In the genomic region with DNA sequence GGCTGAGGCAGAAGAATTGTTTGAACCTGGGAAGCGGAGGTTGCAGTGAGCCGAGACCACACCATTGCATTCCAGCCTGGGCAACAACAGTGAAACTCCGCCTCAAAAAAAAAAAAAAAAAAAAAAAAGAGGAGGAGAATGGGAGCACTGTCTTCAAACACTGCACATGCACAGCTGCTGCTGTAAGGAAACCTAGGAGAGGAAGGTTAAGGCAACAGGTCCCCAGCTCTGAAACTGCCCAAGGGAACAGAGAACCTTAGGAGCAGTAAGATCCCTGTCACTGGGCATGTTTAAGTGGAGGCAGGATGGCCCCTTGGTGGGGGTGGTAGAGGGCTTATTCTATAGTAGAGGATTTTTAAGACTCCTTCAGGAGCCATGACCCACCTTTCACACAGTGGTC, we compare ENCODE assay signal across 1 cellular context.
TF ChIP-seq lines count a peak whose summit lies in the region.

No MANE protein-coding gene starts in this region.

TF ChIP-seq in HEK293, 187 proteins besides CTCF, POLR2A, EP300 and RAD21 (continued from another document):
- TF ChIP-seq, protein P1, sequence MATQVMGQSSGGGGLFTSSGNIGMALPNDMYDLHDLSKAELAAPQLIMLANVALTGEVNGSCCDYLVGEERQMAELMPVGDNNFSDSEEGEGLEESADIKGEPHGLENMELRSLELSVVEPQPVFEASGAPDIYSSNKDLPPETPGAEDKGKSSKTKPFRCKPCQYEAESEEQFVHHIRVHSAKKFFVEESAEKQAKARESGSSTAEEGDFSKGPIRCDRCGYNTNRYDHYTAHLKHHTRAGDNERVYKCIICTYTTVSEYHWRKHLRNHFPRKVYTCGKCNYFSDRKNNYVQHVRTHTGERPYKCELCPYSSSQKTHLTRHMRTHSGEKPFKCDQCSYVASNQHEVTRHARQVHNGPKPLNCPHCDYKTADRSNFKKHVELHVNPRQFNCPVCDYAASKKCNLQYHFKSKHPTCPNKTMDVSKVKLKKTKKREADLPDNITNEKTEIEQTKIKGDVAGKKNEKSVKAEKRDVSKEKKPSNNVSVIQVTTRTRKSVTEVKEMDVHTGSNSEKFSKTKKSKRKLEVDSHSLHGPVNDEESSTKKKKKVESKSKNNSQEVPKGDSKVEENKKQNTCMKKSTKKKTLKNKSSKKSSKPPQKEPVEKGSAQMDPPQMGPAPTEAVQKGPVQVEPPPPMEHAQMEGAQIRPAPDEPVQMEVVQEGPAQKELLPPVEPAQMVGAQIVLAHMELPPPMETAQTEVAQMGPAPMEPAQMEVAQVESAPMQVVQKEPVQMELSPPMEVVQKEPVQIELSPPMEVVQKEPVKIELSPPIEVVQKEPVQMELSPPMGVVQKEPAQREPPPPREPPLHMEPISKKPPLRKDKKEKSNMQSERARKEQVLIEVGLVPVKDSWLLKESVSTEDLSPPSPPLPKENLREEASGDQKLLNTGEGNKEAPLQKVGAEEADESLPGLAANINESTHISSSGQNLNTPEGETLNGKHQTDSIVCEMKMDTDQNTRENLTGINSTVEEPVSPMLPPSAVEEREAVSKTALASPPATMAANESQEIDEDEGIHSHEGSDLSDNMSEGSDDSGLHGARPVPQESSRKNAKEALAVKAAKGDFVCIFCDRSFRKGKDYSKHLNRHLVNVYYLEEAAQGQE (tag by site-specific recombination; IDR thresholded peaks at IDR 0.05), result no peak
